1 cellular context compared by ENCODE assay signal in genomic region chr17:17591408-17592265, GRCh38.
TF ChIP-seq lines count a peak whose summit lies in the region.

PEMT (minus strand) TSS chr17:17591708; CDS start chr17:17591626, 82 bp downstream.

TF ChIP-seq in K562, 482 proteins besides CTCF, POLR2A, EP300 and RAD21 (continued from another document and continues in another):
- TF ChIP-seq ZNF668 (CRISPR knock-in tag; IDR thresholded peaks at IDR 0.05) (no peak), GABPB1 (CRISPR knock-in tag; IDR thresholded peaks at IDR 0.05) (peak; percentile 97), LARP7 (IDR thresholded peaks at IDR 0.05) (0 out of 2 replicates have a peak, but pooled peaks have one; percentile 26), KDM2B (CRISPR knock-in tag; IDR thresholded peaks at IDR 0.05) (no peak), ZNF780A (CRISPR knock-in tag; IDR thresholded peaks at IDR 0.05) (no peak), CEBPG (CRISPR knock-in tag; IDR thresholded peaks at IDR 0.05) (peak; percentile 4; the same call in 1 of the 2 replicates), CEBPG (tag; conservative IDR thresholded peaks at IDR 0.05 in 1 of 2, IDR thresholded peaks at IDR 0.05 in 1 of 2) (no peak), CREB5 (CRISPR knock-in tag; IDR thresholded peaks at IDR 0.05) (no peak), RBM25 (IDR thresholded peaks at IDR 0.05; ENCODE audit: low read depth, low read length, severe bottlenecking) (no peak), GTF2A2 (tag; IDR thresholded peaks at IDR 0.05) (peak; percentile 62; the same call in 1 of the 2 replicates), CCNT2 (IDR thresholded peaks at IDR 0.05; ENCODE audit: borderline replicate concordance, extremely low read depth, insufficient read length, low read depth, low read length) (peak; percentile 22), ARID2 (IDR thresholded peaks at IDR 0.05) (no peak), HDAC2 (IDR thresholded peaks at IDR 0.05) (no peak), ZBTB49 (CRISPR knock-in tag; IDR thresholded peaks at IDR 0.05; ENCODE audit: borderline replicate concordance) (no peak), POLR2B (IDR thresholded peaks at IDR 0.05; ENCODE audit: low read depth, partially characterized antibody) (peak; percentile 62), ZNF778 (CRISPR knock-in tag; IDR thresholded peaks at IDR 0.05) (no peak), RNF2 (IDR thresholded peaks at IDR 0.05) (0 out of 2 replicates have a peak, but pooled peaks have one; percentile 63), ZNF41 (CRISPR knock-in tag; conservative IDR thresholded peaks at IDR 0.05) (0 out of 2 replicates have a peak, but pooled peaks have one; percentile 27), HMG20B (CRISPR knock-in tag; IDR thresholded peaks at IDR 0.05) (no peak), RFX7 (CRISPR knock-in tag; IDR thresholded peaks at IDR 0.05) (no peak), HNRNPK (IDR thresholded peaks at IDR 0.05; ENCODE audit: low read depth, low read length, poor library complexity, severe bottlenecking) (no peak), E4F1 (CRISPR knock-in tag; IDR thresholded peaks at IDR 0.05; ENCODE audit: borderline replicate concordance) (no peak), CEBPZ (IDR thresholded peaks at IDR 0.05; ENCODE audit: borderline replicate concordance, low read depth, low read length) (no peak), KDM4B (IDR thresholded peaks at IDR 0.05; ENCODE audit: borderline replicate concordance in 2 of 2, low read depth in 1 of 2) (peak in 1 of 2 experiments; percentile 55; a peak in 1 of 4 replicates), ZC3H4 (CRISPR knock-in tag; IDR thresholded peaks at IDR 0.05; ENCODE audit: borderline replicate concordance) (no peak), ZNF23 (CRISPR knock-in tag; IDR thresholded peaks at IDR 0.05) (no peak), ETV6 (IDR thresholded peaks at IDR 0.05; ENCODE audit: borderline replicate concordance in 1 of 2, low read depth in 2 of 2, low read length in 1 of 2) (no peak), ETV6 (CRISPR knock-in tag; IDR thresholded peaks at IDR 0.05; ENCODE audit: borderline replicate concordance) (0 out of 2 replicates have a peak, but pooled peaks have one; percentile 26), NFATC3 (IDR thresholded peaks at IDR 0.05) (no peak), TCFL5 (CRISPR knock-in tag; conservative IDR thresholded peaks at IDR 0.05) (0 out of 2 replicates have a peak, but pooled peaks have one; percentile 32), ZNF57 (CRISPR knock-in tag; IDR thresholded peaks at IDR 0.05) (no peak), ZNF143 (CRISPR knock-in tag; IDR thresholded peaks at IDR 0.05) (peak; percentile 99), NCOA4 (IDR thresholded peaks at IDR 0.05; ENCODE audit: partially characterized antibody) (no peak), CBFA2T2 (conservative IDR thresholded peaks at IDR 0.05) (no peak), CBX1 (IDR thresholded peaks at IDR 0.05; ENCODE audit: low read depth) (0 out of 2 replicates have a peak, but pooled peaks have one; percentile 32), ZBTB17 (CRISPR knock-in tag; IDR thresholded peaks at IDR 0.05) (peak; percentile 62; the same call in 1 of the 2 replicates), FOXM1 (IDR thresholded peaks at IDR 0.05; ENCODE audit: low read depth) (no peak), FOXM1 (CRISPR knock-in tag; IDR thresholded peaks at IDR 0.05; ENCODE audit: low read depth) (no peak; the same call in 1 of the 2 replicates), ZNF12 (CRISPR knock-in tag; IDR thresholded peaks at IDR 0.05) (0 out of 2 replicates have a peak, but pooled peaks have one; percentile 42), ELF4 (CRISPR knock-in tag; IDR thresholded peaks at IDR 0.05) (no peak), ZNF347 (CRISPR knock-in tag; IDR thresholded peaks at IDR 0.05; ENCODE audit: low read depth) (no peak), ZNF696 (CRISPR knock-in tag; conservative IDR thresholded peaks at IDR 0.05) (no peak), POU5F1 (IDR thresholded peaks at IDR 0.05; ENCODE audit: borderline replicate concordance, low read depth, low read length, partially characterized antibody) (peak; percentile 48), HOMEZ (CRISPR knock-in tag; IDR thresholded peaks at IDR 0.05) (no peak), RUNX1 (IDR thresholded peaks at IDR 0.05; ENCODE audit: low read depth) (no peak), ZBTB12 (CRISPR knock-in tag; IDR thresholded peaks at IDR 0.05) (peak; percentile 76), NFIC (IDR thresholded peaks at IDR 0.05) (no peak; the same call in 1 of the 2 replicates), TCF3 (CRISPR knock-in tag; IDR thresholded peaks at IDR 0.05) (no peak), WHSC1 (IDR thresholded peaks at IDR 0.05; ENCODE audit: low read length) (no peak), ZNF695 (CRISPR knock-in tag; IDR thresholded peaks at IDR 0.05) (no peak), ZNF398 (CRISPR knock-in tag; IDR thresholded peaks at IDR 0.05) (no peak), GABPA (tag; conservative IDR thresholded peaks at IDR 0.05; ENCODE audit: low read depth) (peak; percentile 96)
